ENCODE assay signal across 1 cellular context in the genomic region with DNA sequence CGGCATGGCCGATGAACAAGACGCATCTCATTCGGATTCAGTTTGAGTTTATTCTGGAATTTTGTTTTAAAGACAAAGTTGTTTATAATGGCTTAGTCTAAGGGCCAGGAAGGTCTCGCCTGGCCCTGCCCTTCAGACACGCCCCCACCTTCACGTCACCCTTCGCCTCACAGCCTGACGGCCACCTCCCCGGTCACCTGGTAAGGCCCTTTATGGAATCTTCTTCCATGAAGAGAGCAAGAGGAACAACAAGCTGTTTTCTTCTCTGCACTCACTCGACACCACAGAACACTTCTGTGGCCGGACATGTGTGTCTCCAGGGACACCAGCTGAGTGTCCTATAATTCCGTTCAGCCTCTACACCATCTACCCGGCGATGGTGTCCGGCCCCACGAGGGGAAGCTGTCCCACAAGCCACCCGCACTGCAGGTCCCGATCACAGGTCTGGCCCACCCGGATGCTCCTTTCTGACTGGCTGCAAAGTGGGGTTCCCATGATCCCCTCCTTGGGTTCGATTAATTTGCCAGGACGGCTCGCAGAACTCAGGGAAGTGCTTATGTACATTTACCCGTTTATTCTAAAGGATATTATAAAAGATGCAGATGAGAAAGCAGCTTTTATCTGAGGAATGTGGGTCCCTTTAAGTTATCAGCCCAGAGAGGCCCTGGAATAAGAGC.
TF ChIP-seq lines count a peak whose summit lies in the region.

No MANE protein-coding gene starts in this region.

TF ChIP-seq in K562, 482 proteins besides CTCF, POLR2A, EP300 and RAD21:
- TF ChIP-seq HMGN3 (IDR thresholded peaks at IDR 0.05; ENCODE audit: borderline replicate concordance, extremely low read depth, insufficient read length, low read depth, low read length), result no peak
- TF ChIP-seq CREB1 (IDR thresholded peaks at IDR 0.05), result no peak
- TF ChIP-seq CREB1 (CRISPR knock-in tag; IDR thresholded peaks at IDR 0.05), result no peak
- TF ChIP-seq, protein P1, sequence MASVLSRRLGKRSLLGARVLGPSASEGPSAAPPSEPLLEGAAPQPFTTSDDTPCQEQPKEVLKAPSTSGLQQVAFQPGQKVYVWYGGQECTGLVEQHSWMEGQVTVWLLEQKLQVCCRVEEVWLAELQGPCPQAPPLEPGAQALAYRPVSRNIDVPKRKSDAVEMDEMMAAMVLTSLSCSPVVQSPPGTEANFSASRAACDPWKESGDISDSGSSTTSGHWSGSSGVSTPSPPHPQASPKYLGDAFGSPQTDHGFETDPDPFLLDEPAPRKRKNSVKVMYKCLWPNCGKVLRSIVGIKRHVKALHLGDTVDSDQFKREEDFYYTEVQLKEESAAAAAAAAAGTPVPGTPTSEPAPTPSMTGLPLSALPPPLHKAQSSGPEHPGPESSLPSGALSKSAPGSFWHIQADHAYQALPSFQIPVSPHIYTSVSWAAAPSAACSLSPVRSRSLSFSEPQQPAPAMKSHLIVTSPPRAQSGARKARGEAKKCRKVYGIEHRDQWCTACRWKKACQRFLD (CRISPR knock-in tag; IDR thresholded peaks at IDR 0.05), result 0 out of 2 replicates have a peak, but pooled peaks have one; percentile 10
- TF ChIP-seq RBFOX2 (IDR thresholded peaks at IDR 0.05; ENCODE audit: low read depth, low read length), result 0 out of 2 replicates have a peak, but pooled peaks have one; percentile 20
- TF ChIP-seq MCM3 (IDR thresholded peaks at IDR 0.05), result no peak
- TF ChIP-seq, protein P2, sequence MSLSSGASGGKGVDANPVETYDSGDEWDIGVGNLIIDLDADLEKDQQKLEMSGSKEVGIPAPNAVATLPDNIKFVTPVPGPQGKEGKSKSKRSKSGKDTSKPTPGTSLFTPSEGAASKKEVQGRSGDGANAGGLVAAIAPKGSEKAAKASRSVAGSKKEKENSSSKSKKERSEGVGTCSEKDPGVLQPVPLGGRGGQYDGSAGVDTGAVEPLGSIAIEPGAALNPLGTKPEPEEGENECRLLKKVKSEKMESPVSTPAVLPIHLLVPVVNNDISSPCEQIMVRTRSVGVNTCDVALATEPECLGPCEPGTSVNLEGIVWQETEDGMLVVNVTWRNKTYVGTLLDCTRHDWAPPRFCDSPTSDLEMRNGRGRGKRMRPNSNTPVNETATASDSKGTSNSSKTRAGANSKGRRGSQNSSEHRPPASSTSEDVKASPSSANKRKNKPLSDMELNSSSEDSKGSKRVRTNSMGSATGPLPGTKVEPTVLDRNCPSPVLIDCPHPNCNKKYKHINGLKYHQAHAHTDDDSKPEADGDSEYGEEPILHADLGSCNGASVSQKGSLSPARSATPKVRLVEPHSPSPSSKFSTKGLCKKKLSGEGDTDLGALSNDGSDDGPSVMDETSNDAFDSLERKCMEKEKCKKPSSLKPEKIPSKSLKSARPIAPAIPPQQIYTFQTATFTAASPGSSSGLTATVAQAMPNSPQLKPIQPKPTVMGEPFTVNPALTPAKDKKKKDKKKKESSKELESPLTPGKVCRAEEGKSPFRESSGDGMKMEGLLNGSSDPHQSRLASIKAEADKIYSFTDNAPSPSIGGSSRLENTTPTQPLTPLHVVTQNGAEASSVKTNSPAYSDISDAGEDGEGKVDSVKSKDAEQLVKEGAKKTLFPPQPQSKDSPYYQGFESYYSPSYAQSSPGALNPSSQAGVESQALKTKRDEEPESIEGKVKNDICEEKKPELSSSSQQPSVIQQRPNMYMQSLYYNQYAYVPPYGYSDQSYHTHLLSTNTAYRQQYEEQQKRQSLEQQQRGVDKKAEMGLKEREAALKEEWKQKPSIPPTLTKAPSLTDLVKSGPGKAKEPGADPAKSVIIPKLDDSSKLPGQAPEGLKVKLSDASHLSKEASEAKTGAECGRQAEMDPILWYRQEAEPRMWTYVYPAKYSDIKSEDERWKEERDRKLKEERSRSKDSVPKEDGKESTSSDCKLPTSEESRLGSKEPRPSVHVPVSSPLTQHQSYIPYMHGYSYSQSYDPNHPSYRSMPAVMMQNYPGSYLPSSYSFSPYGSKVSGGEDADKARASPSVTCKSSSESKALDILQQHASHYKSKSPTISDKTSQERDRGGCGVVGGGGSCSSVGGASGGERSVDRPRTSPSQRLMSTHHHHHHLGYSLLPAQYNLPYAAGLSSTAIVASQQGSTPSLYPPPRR (CRISPR knock-in tag; IDR thresholded peaks at IDR 0.05; ENCODE audit: borderline replicate concordance), result no peak
- TF ChIP-seq FUS (optimal IDR thresholded peaks at IDR 0.05; ENCODE audit: low read depth, low read length), result no peak
- TF ChIP-seq HDAC6 (IDR thresholded peaks at IDR 0.05; ENCODE audit: low read depth, low read length), result no peak
- TF ChIP-seq ATF7 (IDR thresholded peaks at IDR 0.05), result no peak
- no peak for TF ChIP-seq ZNF644 (tag; IDR thresholded peaks at IDR 0.05; ENCODE audit: low read depth)
- TF ChIP-seq ZNF699 (CRISPR knock-in tag; IDR thresholded peaks at IDR 0.05; ENCODE audit: insufficient replicate concordance), result no peak
- no peak for TF ChIP-seq ZKSCAN8 (CRISPR knock-in tag; IDR thresholded peaks at IDR 0.05)
- no peak for TF ChIP-seq ZNF696 (CRISPR knock-in tag; conservative IDR thresholded peaks at IDR 0.05)
